1 cellular context compared by ENCODE assay signal in the genomic region with DNA sequence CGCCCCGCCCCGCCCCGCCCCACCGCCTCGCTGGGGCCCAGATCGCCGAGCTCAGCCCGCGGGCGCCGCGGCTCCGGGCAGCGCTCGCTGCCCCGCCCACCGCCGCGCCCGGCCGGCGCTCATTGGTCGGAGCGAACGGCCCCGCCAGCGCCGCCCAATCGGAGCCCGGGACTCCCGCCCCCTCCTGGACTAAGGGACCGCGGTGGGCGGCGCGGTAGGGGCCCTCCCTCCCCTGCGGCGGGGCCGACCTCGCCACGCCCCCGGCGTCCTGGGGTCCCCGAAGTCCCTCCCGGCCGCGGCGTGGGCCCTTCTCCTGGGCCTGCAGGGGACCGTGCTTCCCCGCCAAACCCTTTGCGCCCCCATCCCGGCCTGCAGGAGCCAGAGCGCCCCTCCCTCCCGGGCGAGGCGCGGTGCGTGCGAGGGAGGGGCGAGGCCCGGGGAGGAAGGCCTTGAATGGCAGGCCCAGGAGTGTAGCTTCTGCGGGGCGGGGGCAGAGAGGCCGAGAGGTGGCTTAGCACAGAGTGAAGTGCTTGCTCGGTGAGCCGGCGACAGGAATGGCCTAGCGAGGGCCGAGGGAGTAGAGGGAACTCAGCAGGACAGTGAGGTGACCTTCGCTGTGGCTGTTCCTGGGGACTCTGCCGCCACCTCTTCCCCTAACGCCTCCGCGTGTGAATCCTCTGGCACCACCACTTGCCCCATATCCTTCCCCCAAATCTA.
TF ChIP-seq lines count a peak whose summit lies in the region.

A gene (minus strand): TSS at position 51 of the 717 bp plus-strand sequence. CDS start 7,366 bp downstream, outside the sequence.

TF ChIP-seq in HEK293, 187 proteins besides CTCF, POLR2A, EP300 and RAD21 (continued from another document):
- TF ChIP-seq, protein P1, sequence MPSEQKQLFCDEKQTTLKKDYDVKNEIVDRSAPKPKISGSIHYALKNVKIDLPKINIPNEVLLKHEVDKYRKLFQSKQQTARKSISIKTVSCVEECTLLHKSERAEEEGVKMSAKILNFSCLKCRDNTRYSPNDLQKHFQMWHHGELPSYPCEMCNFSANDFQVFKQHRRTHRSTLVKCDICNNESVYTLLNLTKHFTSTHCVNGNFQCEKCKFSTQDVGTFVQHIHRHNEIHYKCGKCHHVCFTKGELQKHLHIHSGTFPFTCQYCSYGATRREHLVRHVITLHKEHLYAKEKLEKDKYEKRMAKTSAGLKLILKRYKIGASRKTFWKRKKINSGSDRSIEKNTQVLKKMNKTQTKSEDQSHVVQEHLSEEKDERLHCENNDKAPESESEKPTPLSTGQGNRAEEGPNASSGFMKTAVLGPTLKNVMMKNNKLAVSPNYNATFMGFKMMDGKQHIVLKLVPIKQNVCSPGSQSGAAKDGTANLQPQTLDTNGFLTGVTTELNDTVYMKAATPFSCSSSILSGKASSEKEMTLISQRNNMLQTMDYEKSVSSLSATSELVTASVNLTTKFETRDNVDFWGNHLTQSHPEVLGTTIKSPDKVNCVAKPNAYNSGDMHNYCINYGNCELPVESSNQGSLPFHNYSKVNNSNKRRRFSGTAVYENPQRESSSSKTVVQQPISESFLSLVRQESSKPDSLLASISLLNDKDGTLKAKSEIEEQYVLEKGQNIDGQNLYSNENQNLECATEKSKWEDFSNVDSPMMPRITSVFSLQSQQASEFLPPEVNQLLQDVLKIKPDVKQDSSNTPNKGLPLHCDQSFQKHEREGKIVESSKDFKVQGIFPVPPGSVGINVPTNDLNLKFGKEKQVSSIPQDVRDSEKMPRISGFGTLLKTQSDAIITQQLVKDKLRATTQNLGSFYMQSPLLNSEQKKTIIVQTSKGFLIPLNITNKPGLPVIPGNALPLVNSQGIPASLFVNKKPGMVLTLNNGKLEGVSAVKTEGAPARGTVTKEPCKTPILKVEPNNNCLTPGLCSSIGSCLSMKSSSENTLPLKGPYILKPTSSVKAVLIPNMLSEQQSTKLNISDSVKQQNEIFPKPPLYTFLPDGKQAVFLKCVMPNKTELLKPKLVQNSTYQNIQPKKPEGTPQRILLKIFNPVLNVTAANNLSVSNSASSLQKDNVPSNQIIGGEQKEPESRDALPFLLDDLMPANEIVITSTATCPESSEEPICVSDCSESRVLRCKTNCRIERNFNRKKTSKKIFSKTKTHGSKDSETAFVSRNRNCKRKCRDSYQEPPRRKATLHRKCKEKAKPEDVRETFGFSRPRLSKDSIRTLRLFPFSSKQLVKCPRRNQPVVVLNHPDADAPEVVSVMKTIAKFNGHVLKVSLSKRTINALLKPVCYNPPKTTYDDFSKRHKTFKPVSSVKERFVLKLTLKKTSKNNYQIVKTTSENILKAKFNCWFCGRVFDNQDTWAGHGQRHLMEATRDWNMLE (tag by site-specific recombination; conservative IDR thresholded peaks at IDR 0.05; ENCODE audit: low read depth) = no peak
- TF ChIP-seq ZNF266 (tag by site-specific recombination; IDR thresholded peaks at IDR 0.05; ENCODE audit: low read depth) (no peak), ZNF560 (tag by site-specific recombination; IDR thresholded peaks at IDR 0.05; ENCODE audit: borderline replicate concordance) (no peak), ZNF157 (tag by site-specific recombination; IDR thresholded peaks at IDR 0.05) (no peak), ZBTB48 (tag by site-specific recombination; IDR thresholded peaks at IDR 0.05) (peak; percentile 96), ZNF214 (tag by site-specific recombination; IDR thresholded peaks at IDR 0.05; ENCODE audit: borderline replicate concordance) (no peak), GFI1B (tag by site-specific recombination; IDR thresholded peaks at IDR 0.05) (no peak), ZNF140 (tag by site-specific recombination; IDR thresholded peaks at IDR 0.05) (no peak), ZNF138 (tag by site-specific recombination; IDR thresholded peaks at IDR 0.05; ENCODE audit: borderline replicate concordance) (no peak), ZFP3 (tag by site-specific recombination; IDR thresholded peaks at IDR 0.05; ENCODE audit: low read depth) (no peak), ZNF596 (tag by site-specific recombination; IDR thresholded peaks at IDR 0.05) (no peak)
- TF ChIP-seq, protein P2, sequence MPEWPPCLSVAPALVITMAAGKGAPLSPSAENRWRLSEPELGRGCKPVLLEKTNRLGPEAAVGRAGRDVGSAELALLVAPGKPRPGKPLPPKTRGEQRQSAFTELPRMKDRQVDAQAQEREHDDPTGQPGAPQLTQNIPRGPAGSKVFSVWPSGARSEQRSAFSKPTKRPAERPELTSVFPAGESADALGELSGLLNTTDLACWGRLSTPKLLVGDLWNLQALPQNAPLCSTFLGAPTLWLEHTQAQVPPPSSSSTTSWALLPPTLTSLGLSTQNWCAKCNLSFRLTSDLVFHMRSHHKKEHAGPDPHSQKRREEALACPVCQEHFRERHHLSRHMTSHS (tag by site-specific recombination; IDR thresholded peaks at IDR 0.05) = no peak
- TF ChIP-seq, protein P3, sequence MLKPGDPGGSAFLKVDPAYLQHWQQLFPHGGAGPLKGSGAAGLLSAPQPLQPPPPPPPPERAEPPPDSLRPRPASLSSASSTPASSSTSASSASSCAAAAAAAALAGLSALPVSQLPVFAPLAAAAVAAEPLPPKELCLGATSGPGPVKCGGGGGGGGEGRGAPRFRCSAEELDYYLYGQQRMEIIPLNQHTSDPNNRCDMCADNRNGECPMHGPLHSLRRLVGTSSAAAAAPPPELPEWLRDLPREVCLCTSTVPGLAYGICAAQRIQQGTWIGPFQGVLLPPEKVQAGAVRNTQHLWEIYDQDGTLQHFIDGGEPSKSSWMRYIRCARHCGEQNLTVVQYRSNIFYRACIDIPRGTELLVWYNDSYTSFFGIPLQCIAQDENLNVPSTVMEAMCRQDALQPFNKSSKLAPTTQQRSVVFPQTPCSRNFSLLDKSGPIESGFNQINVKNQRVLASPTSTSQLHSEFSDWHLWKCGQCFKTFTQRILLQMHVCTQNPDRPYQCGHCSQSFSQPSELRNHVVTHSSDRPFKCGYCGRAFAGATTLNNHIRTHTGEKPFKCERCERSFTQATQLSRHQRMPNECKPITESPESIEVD (tag by site-specific recombination; IDR thresholded peaks at IDR 0.05) = no peak
- TF ChIP-seq, protein P4, sequence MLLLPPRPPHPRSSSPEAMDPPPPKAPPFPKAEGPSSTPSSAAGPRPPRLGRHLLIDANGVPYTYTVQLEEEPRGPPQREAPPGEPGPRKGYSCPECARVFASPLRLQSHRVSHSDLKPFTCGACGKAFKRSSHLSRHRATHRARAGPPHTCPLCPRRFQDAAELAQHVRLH (tag by site-specific recombination; IDR thresholded peaks at IDR 0.05) = no peak
TF ChIP-seq in HEK293: peak in this region for 49.
